ENCODE assay signal across 8 cellular contexts in the genomic region with DNA sequence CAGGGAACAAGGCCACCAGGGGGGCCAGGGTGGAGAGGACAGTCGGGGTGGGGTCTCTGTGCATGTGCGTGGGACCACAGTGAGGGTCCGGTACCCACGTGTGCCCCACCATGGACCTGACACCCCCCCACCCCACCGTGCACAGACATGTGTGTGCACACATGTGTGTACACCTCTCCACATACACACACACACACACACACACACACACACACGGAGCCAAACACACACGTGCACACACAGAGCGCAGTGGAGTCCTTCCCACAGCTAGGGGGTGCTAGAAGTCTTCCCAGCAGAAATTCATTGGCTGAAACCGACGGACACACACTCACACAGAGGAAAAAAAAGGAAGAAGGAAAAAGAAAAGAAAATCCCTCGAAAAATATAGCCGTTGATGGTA. TPM values are rescaled to one million over a fixed set of nuclear protein-coding genes. Genes with fewer than 3 reads are reported as not detected.
A peak's percentile ranks its signal among the peaks of the same experiment; 100 is the strongest.
DNase-seq lines count a peak whose midpoint lies in the region; ATAC-seq, FAIRE-seq and TF ChIP-seq lines count a peak whose summit lies in the region.

No MANE protein-coding gene starts in this region.

- no peak overlapping the region for H3K27ac Mint-ChIP-seq in T-cell

- peaks cover 4 to 8% (median 4%) of the 10 kb centered on the region in 3 donors for H3K4me1 Mint-ChIP-seq in T-cell

- CTCF ChIA-PET in T-cell (lab: Charles Lee): interaction anchor here in 1 of 2 donors (0.5 to 1.5 kb wide), 4 partner anchors 161 to 800 kb away, joined by 3 to 11 read pairs (median 4); no protein-coding TSS in a partner anchor
- CTCF ChIA-PET in mammary epithelial cell (lab: Charles Lee; ENCODE audit: low non-redundant PET): no interaction called here

- H3K9ac ChIP-seq in mammary epithelial cell (ENCODE audit: insufficient read depth, low read length) (no peak overlapping the region), keratinocyte (ENCODE audit: control insufficient read depth, extremely low read depth, insufficient read depth, low read length) (no peak overlapping the region)

- H3K79me2 ChIP-seq in mammary epithelial cell (ENCODE audit: insufficient read depth, low read length) (no peaks in the 10 kb centered on the region), keratinocyte (ENCODE audit: control insufficient read depth, insufficient read depth, low read length) (no peaks in the 10 kb centered on the region)

- ATAC-seq in T-cell (replicated peaks in 1 of 4) (peak; percentile 65 to 81 (median 73)), GM21381 (IDR thresholded peaks at IDR 0.05; ENCODE audit: unreplicated experiment) (no peak)

- intact Hi-C loops in mammary epithelial cell (cut with micrococcal nuclease): loop anchor here (1.0 to 5.0 kb wide), 4 partner anchors 22 to 313 kb away; no protein-coding TSS in a partner anchor

- H3K27ac ChIP-seq in mammary epithelial cell (ENCODE audit: insufficient read depth, low read depth, low read length) (no peak overlapping the region), keratinocyte (ENCODE audit: control insufficient read depth, insufficient read depth, low read length) (no peak overlapping the region)

- H3K4me1 ChIP-seq in mammary epithelial cell (ENCODE audit: insufficient read depth, low read length) (peaks cover 4% of the 10 kb centered on the region), keratinocyte (ENCODE audit: control insufficient read depth, extremely low read depth, insufficient read depth, low read length) (peaks cover 4% of the 10 kb centered on the region)

- H3K9me3 Mint-ChIP-seq in T-cell: no peaks in the 10 kb centered on the region

- peak; percentile 26 for FAIRE-seq in keratinocyte (lab: Jason Lieb, UNC)

- no peak overlapping the region for H3K4me3 Mint-ChIP-seq in T-cell

- WGBS in mammary epithelial cell (ENCODE audit: low coverage, missing lambda C conversion rate): no CpG with 5 or more reads among the region's 12 CpGs

- DNase-seq in Ammon's horn (ENCODE audit: low spot score) (peak; percentile 66), GM19238 (ENCODE audit: insufficient read length, low spot score) (peak; percentile 68), NCI-H187 (lab: John Stamatoyannopoulos, UW) (peak; percentile 25 to 49), T-cell (peak in 26 of 34 experiments; percentile 5 to 51 (median 37)), mammary epithelial cell (peak; percentile 68), keratinocyte (ENCODE audit: low read depth, low spot score) (no peak)
- DNase-seq in stimulated activated CD8-positive, alpha-beta memory T cell treated with anti-CD3 and anti-CD28 coated beads, Interleukin-4, amount 100 ng/mL, for 48 hours: peak; percentile 59

- TF ChIP-seq CTCF in mammary epithelial cell (conservative IDR thresholded peaks at IDR 0.05 in 1 of 2, IDR thresholded peaks at IDR 0.05 in 1 of 2; ENCODE audit: extremely low read depth in 1 of 2, insufficient read depth in 1 of 2, low read depth in 1 of 2, low read length in 2 of 2): peak; percentile 95
- TF ChIP-seq CTCF in keratinocyte (optimal IDR thresholded peaks at IDR 0.05 in 1 of 3, IDR thresholded peaks at IDR 0.05 in 1 of 3, conservative IDR thresholded peaks at IDR 0.05 in 1 of 3; ENCODE audit: extremely low read depth in 1 of 3, insufficient read depth in 2 of 3, low read length in 3 of 3): peak; percentile 85 to 94 (median 92)

- no peak overlapping the region for H3K4me3 ChIP-seq in mammary epithelial cell (replicated peaks in 1 of 3; ENCODE audit: insufficient read depth in 1 of 3, low read depth in 2 of 3, low read length in 3 of 3)
- H3K4me3 ChIP-seq in keratinocyte (ENCODE audit: control insufficient read depth in 2 of 3, extremely low read depth in 1 of 3, insufficient read depth in 2 of 3, low read depth in 1 of 3, low read length in 3 of 3): no peak overlapping the region

- H3K9me1 ChIP-seq in keratinocyte (ENCODE audit: control insufficient read depth, extremely low read depth, insufficient read depth, low read length): no peaks in the 10 kb centered on the region

- in situ Hi-C loops in mammary epithelial cell (cut with MboI; ENCODE audit: low sequenced_read_pairs in 2 of 2): loop anchor here in 1 of 2 donors (10.0 kb wide), 1 partner anchor 258 kb away; no protein-coding TSS in a partner anchor

- H3K36me3 Mint-ChIP-seq in T-cell: no peaks in the 10 kb centered on the region

- no peaks in the 10 kb centered on the region for H4K20me1 ChIP-seq in mammary epithelial cell (ENCODE audit: insufficient read depth, low read length)
- H4K20me1 ChIP-seq in keratinocyte (ENCODE audit: control insufficient read depth, extremely low read depth, insufficient read depth, low read length): no peaks in the 10 kb centered on the region

- H3K36me3 ChIP-seq in mammary epithelial cell (ENCODE audit: insufficient read depth, low read length) (no peaks in the 10 kb centered on the region), keratinocyte (ENCODE audit: control insufficient read depth in 2 of 2, extremely low read depth in 1 of 2, insufficient read depth in 2 of 2, low read length in 2 of 2) (no peaks in the 10 kb centered on the region)

- no peak overlapping the region for H3K4me2 ChIP-seq in mammary epithelial cell (ENCODE audit: insufficient read depth, low read depth, low read length)
- H3K4me2 ChIP-seq in keratinocyte (ENCODE audit: control insufficient read depth, extremely low read depth, insufficient read depth, low read depth, low read length): no peak overlapping the region

- POLR2A ChIA-PET in T-cell (lab: Charles Lee): interaction anchor here in 1 of 2 donors (0.5 kb wide), 1 partner anchor 271 kb away, joined by 4 read pairs; no protein-coding TSS in a partner anchor

- no peaks in the 10 kb centered on the region for H3K9me3 ChIP-seq in mammary epithelial cell (replicated peaks; ENCODE audit: insufficient read depth, low read length)
- H3K9me3 ChIP-seq in keratinocyte (ENCODE audit: control insufficient read depth, low read depth, low read length): no peaks in the 10 kb centered on the region

- no peak overlapping the region for H2AFZ ChIP-seq in mammary epithelial cell (ENCODE audit: low read depth, low read length)
- H2AFZ ChIP-seq in keratinocyte (ENCODE audit: control insufficient read depth, low read length): no peak overlapping the region

- no peaks in the 10 kb centered on the region for H3K27me3 Mint-ChIP-seq in T-cell

- BruUV-seq in mammary epithelial cell (replicated peaks; lab: Mats Ljungman, UMichigan): no TSS peak

- H3K27me3 ChIP-seq in mammary epithelial cell (ENCODE audit: insufficient read depth, low read length) (peaks cover 3% of the 10 kb centered on the region), keratinocyte (ENCODE audit: control insufficient read depth, extremely low read depth, insufficient read depth, low read length) (peaks cover 9% of the 10 kb centered on the region)

- dilution Hi-C loops in mammary epithelial cell (cut with HindIII; ENCODE audit: low sequenced_read_pairs): no loop called here
- dilution Hi-C loops in keratinocyte (cut with MboI; ENCODE audit: extremely low pct_ligation_motif_present, low sequenced_read_pairs): no loop called here

RNA-seq across cellular contexts. Expression of gene GNA12, which starts 42.8 kb away (rescaled TPM):
- 10 to 100 TPM; 17.9 to 22.5 (median 22.1) TPM for total RNA-seq in T-cell
- total RNA-seq in mammary epithelial cell: 10 to 100 TPM; 26.2 to 46.0 TPM
- polyA plus RNA-seq in mammary epithelial cell: 67.7 TPM
- polyA minus RNA-seq in mammary epithelial cell: 60.6 TPM
- 35.5 to 67.5 TPM (median 42.1 TPM) in 3 replicates for polyA plus RNA-seq in keratinocyte
- 3.5 TPM for polyA plus RNA-seq in keratinocyte (2011; ENCODE audit: low read depth)
- polyA plus RNA-seq in keratinocyte (2011; cell fraction: cytosol; rRNA removed): 52.4 and 61.2 TPM in 2 replicates
- 30.6 and 47.8 TPM in 2 replicates for polyA plus RNA-seq in keratinocyte (2011; cell fraction: nucleus; rRNA removed)
- 12.7 and 39.9 TPM in 2 replicates for polyA plus RNA-seq in keratinocyte (2012; ENCODE audit: low replicate concordance)
- 55.6 to 84.6 TPM (median 76.0 TPM) in 3 replicates for polyA minus RNA-seq in keratinocyte
- 50.1 TPM for polyA minus RNA-seq in keratinocyte (2011; cell fraction: cytosol; rRNA and poly(A)+ RNA removed)
- 29.0 and 40.4 TPM in 2 replicates for polyA minus RNA-seq in keratinocyte (2011; cell fraction: nucleus; rRNA and poly(A)+ RNA removed)
